Comparison of ENCODE assay signal across 16 cellular contexts in genomic region chr19:45823182-45823581, GRCh38. TPM values are rescaled to one million over a fixed set of nuclear protein-coding genes. Genes with fewer than 3 reads are reported as not detected.
DNase-seq lines count a peak whose midpoint lies in the region; TF ChIP-seq lines count a peak whose summit lies in the region.
"Had no signal": no experiment of that assay in that cellular context is flagged by ENCODE, and none has a peak within 500 bp of the region (broad histone marks: within the 10 kb centered on the region; RNA-seq: fewer than 3 reads in every experiment).

No MANE protein-coding gene starts in this region.

- 0 out of 2 replicates have a peak overlapping the region, but pooled peaks have one; percentile 18 for H3K27ac ChIP-seq in 22Rv1
- H3K27ac ChIP-seq in RWPE1: peak overlapping the region; percentile 73
- no peak overlapping the region for H3K27ac ChIP-seq in osteoblast (ENCODE audit: low read depth, low read length)
- H3K27ac ChIP-seq: BLaER1 had no signal

- no peaks in the 10 kb centered on the region for H3K4me1 ChIP-seq in osteoblast (ENCODE audit: insufficient read depth, low read length)

- H3K9me3 ChIP-seq in osteoblast (ENCODE audit: low read depth, low read length): no peaks in the 10 kb centered on the region
- H3K9me3 ChIP-seq: BLaER1 had no signal

- POLR2A ChIA-PET in RWPE1 (lab: Yijun Ruan, JAX; ENCODE audit: low non-redundant PET): no interaction called here

- no peaks in the 10 kb centered on the region for H3K79me2 ChIP-seq in osteoblast (ENCODE audit: insufficient read depth, low read length)

- TF ChIP-seq CTCF in 22Rv1 (IDR thresholded peaks at IDR 0.05): no peak
- TF ChIP-seq CTCF in RWPE1 (conservative IDR thresholded peaks at IDR 0.05; ENCODE audit: low read depth): no peak
- TF ChIP-seq CTCF in osteoblast (IDR thresholded peaks at IDR 0.05; ENCODE audit: extremely low read depth, low read depth, low read length): no peak

- H3K4me3 ChIP-seq in osteoblast (ENCODE audit: insufficient read depth, low read length): no peak overlapping the region
- H3K4me3 ChIP-seq: BLaER1 had no signal

- H3K36me3 ChIP-seq in osteoblast (ENCODE audit: insufficient read depth, low read length): peaks cover 58% of the 10 kb centered on the region

- CTCF ChIA-PET in RWPE1 (lab: Yijun Ruan, JAX): interaction anchor here (1.5 kb wide), 1 partner anchor 53 kb away, joined by 6 read pairs; no protein-coding TSS in a partner anchor

- no peaks in the 10 kb centered on the region for H3K27me3 ChIP-seq in osteoblast (ENCODE audit: insufficient read depth, low read length)
- H3K27me3 ChIP-seq: BLaER1 had no signal

- H3K4me2 ChIP-seq in osteoblast (ENCODE audit: insufficient read depth, low read length): no peak overlapping the region
- H3K4me2 ChIP-seq: BLaER1 had no signal

- H4K20me1 ChIP-seq in osteoblast (ENCODE audit: insufficient read depth, low read length): no peaks in the 10 kb centered on the region

- no peak overlapping the region for H2AFZ ChIP-seq in osteoblast (ENCODE audit: low read length)

- DNase-seq in RWPE1 (ENCODE audit: low spot score) (no peak), kidney tubule cell (ENCODE audit: low spot score) (peak; percentile 48), osteoblast (ENCODE audit: insufficient read length, low spot score, missing footprints) (peak; percentile 75), DMS79 treated with DMSO at 0.1 percent for 48 hours (lab: John Stamatoyannopoulos, UW) (no peak), NCI-H1694 treated with DMSO at 0.1 percent for 48 hours (lab: John Stamatoyannopoulos, UW) (no peak), ureter (ENCODE audit: low spot score) (no peak)
- DNase-seq: 8988T; CD8-positive, alpha-beta T cell; DMS 273 treated with DMSO at 0.1 percent for 48 hours; GDM1; GOT3; KBM-7 had no signal

RNA-seq across cellular contexts. Expression of gene RSPH6A, which starts 8.1 kb away (rescaled TPM):
- under 0.01 and 0.29 TPM in 2 replicates for total RNA-seq in osteoblast
- total RNA-seq in ureter: 0.21 TPM
- total RNA-seq: HT-29 had no signal

RNA-seq across cellular contexts. Expression of gene DMWD, which starts 30.5 kb away (rescaled TPM):
- 48.5 and 49.2 TPM in 2 replicates for total RNA-seq in osteoblast
- total RNA-seq in ureter: 64.2 TPM

RNA-seq across cellular contexts. Expression of gene SYMPK, which starts 39.8 kb away (rescaled TPM):
- 30.6 and 42.0 TPM in 2 replicates for total RNA-seq in osteoblast
- total RNA-seq in ureter: 81.1 TPM

RNA-seq across cellular contexts. Expression of gene DMPK, which starts 40.9 kb away (rescaled TPM):
- total RNA-seq in osteoblast: 26.8 and 30.4 TPM in 2 replicates
- 106 TPM for total RNA-seq in ureter

RNA-seq across cellular contexts. Expression of gene FOXA3, which starts 40.9 kb away (rescaled TPM):
- total RNA-seq in osteoblast (not detected in 2 replicates), ureter (not detected)
- total RNA-seq: A673; CD8-positive, alpha-beta T cell had no signal

Comparison
In these comparisons a context has a peak if more than half of its experiments do, and no peak if none do; other contexts are left out.
1. DNase-seq: peak in kidney tubule cell (single experiment) and osteoblast (single experiment); none in RWPE1 (single experiment), DMS79 treated with DMSO at 0.1 percent for 48 hours (single experiment), NCI-H1694 treated with DMSO at 0.1 percent for 48 hours (single experiment) and ureter (single experiment).